1 cellular context compared by ENCODE assay signal in the genomic region with DNA sequence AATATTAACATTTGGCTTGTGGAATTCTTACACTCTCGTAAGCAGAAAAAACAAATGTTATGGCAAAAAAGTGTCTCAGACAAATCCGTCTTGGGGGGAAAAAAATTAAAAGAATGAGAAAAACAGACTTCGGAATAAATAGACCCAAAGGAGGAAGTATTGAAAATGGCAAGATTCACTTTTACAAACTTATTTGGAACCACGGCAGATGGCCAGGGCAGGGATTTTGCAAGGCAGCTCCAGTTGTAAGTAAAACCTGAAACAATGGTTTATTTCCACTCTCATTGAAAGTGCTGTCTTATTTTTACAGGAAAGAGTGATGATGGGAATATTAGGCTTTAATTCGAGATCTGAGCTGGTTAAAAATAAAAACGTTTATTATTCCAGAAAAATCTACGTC.
TF ChIP-seq lines count a peak whose summit lies in the region.

No MANE protein-coding gene starts in this region.

TF ChIP-seq in WTC11, 78 proteins besides CTCF, POLR2A, EP300 and RAD21 (continued from another document):
- TF ChIP-seq ARID4B (CRISPR knock-in tag; IDR thresholded peaks at IDR 0.05; ENCODE audit: borderline replicate concordance), result no peak
- no peak for TF ChIP-seq ETV6 (CRISPR knock-in tag; IDR thresholded peaks at IDR 0.05)
- TF ChIP-seq NFE2L1 (CRISPR knock-in tag; IDR thresholded peaks at IDR 0.05), result no peak
- no peak for TF ChIP-seq NFATC4 (CRISPR knock-in tag; IDR thresholded peaks at IDR 0.05)
- TF ChIP-seq NR1H2 (CRISPR knock-in tag; IDR thresholded peaks at IDR 0.05), result no peak
- no peak for TF ChIP-seq GRHL2 (CRISPR knock-in tag; IDR thresholded peaks at IDR 0.05; ENCODE audit: insufficient replicate concordance, severe bottlenecking)
- TF ChIP-seq SMAD3 (CRISPR knock-in tag; IDR thresholded peaks at IDR 0.05; ENCODE audit: borderline replicate concordance), result no peak
TF ChIP-seq in WTC11: peak in this region for 0.
